In the genomic region with DNA sequence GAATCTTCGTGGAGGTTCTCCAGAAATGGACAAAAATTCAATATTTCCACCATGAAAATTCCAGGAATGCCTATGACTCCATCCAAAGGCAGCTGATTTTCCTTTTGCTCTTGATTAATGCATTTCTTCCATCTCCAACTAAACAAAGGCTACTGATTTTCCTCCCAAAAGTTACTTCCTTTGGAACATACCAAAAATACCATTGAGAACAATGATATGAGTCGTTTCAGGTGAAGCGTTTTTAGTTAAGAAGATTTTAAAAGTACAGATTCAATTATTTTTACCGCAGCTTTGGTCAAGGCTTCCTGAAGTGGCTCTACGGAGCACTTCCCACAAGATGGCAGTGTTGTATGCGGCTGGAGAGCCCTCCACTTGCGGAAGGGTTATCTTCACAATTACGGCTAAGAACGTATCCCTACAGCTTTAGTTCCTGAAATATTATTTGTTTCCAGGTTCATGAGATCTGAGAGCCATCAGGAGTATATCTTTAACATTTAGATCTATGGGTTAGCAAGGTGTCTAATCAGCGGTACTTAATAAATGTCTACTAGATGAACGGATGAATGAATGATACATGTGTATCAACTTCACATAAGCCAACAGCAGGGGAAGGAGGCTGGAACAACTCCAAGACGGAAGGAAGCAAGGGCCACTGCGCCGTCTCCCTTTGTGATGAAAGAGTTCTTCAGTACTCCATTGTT, we compare ENCODE assay signal across 9 cellular contexts. TPM values are rescaled to one million over a fixed set of nuclear protein-coding genes. Genes with fewer than 3 reads are reported as not detected.
A peak's percentile ranks its signal among the peaks of the same experiment; 100 is the strongest.
DNase-seq lines count a peak whose midpoint lies in the region; ATAC-seq, FAIRE-seq and TF ChIP-seq lines count a peak whose summit lies in the region.
"Had no signal": no experiment of that assay in that cellular context is flagged by ENCODE, and none has a peak within 500 bp of the region (broad histone marks: within the 10 kb centered on the region; RNA-seq: fewer than 3 reads in every experiment).

No MANE protein-coding gene starts in this region.

- CTCF ChIA-PET in activated naive CD4-positive, alpha-beta T cell treated with anti-CD3 and anti-CD28 coated beads for 36 hours (lab: Charles Lee): interaction anchor here (0.6 to 8.0 kb wide), 28 partner anchors 9 to 1062 kb away, joined by 3 to 312 read pairs (median 4); partner anchors contain the start of gene ARSB

- DNase-seq in D721Med (ENCODE audit: insufficient read length, low spot score): no peak
- peak; percentile 64 for DNase-seq in HFFc6
- DNase-seq in OCI-M1 (lab: John Stamatoyannopoulos, UW): peak; percentile 85
- peak; percentile 71 for DNase-seq in activated naive CD4-positive, alpha-beta T cell treated with anti-CD3 and anti-CD28 coated beads for 36 hours
- peak; percentile 71 for DNase-seq in glomerular visceral epithelial cell (ENCODE audit: extremely low spot score)
- DNase-seq in osteocyte (ENCODE audit: extremely low spot score, unreplicated experiment): no peak
- DNase-seq in cortex of kidney (lab: John Stamatoyannopoulos, UW): no peak

- no peaks in the 10 kb centered on the region for H3K9me3 Mint-ChIP-seq in HFFc6
- no peaks in the 10 kb centered on the region for H3K9me3 Mint-ChIP-seq in activated naive CD4-positive, alpha-beta T cell treated with anti-CD3 and anti-CD28 coated beads for 36 hours
- H3K9me3 Mint-ChIP-seq in osteocyte (ENCODE audit: unreplicated experiment): no peaks in the 10 kb centered on the region

- H3K4me1 Mint-ChIP-seq in HFFc6 (ENCODE audit: low read depth) (peaks cover 38% of the 10 kb centered on the region), osteocyte (ENCODE audit: unreplicated experiment) (peaks cover 19% of the 10 kb centered on the region)
- peaks cover 8% of the 10 kb centered on the region for H3K4me1 Mint-ChIP-seq in activated naive CD4-positive, alpha-beta T cell treated with anti-CD3 and anti-CD28 coated beads for 36 hours (ENCODE audit: low read depth)

- peak; percentile 90 for TF ChIP-seq CTCF in D721Med (IDR thresholded peaks at IDR 0.05; ENCODE audit: insufficient read depth, missing control alignments)
- peak; percentile 89 for TF ChIP-seq CTCF in HFFc6 (IDR thresholded peaks at IDR 0.05)
- peak; percentile 93 for TF ChIP-seq CTCF in osteocyte (IDR thresholded peaks at IDR 0.05)

- H3K4me3 Mint-ChIP-seq in HFFc6 (peak overlapping the region; percentile 78), osteocyte (ENCODE audit: unreplicated experiment) (peak overlapping the region; percentile 62)
- no peak overlapping the region for H3K4me3 Mint-ChIP-seq in activated naive CD4-positive, alpha-beta T cell treated with anti-CD3 and anti-CD28 coated beads for 36 hours
- H3K4me3 Mint-ChIP-seq: activated naive CD8-positive, alpha-beta T cell had no signal

- H3K36me3 Mint-ChIP-seq in HFFc6 (ENCODE audit: low read depth) (no peaks in the 10 kb centered on the region), osteocyte (ENCODE audit: unreplicated experiment) (no peaks in the 10 kb centered on the region)
- no peaks in the 10 kb centered on the region for H3K36me3 Mint-ChIP-seq in activated naive CD4-positive, alpha-beta T cell treated with anti-CD3 and anti-CD28 coated beads for 36 hours (ENCODE audit: low read depth)
- H3K36me3 Mint-ChIP-seq: activated naive CD8-positive, alpha-beta T cell had no signal

- H3K27me3 Mint-ChIP-seq in HFFc6 (ENCODE audit: insufficient read depth) (peaks cover 2% of the 10 kb centered on the region; the same call in 1 of the 2 replicates), osteocyte (ENCODE audit: unreplicated experiment) (peaks cover 15% of the 10 kb centered on the region)
- peaks cover 46% of the 10 kb centered on the region for H3K27me3 Mint-ChIP-seq in activated naive CD4-positive, alpha-beta T cell treated with anti-CD3 and anti-CD28 coated beads for 36 hours (ENCODE audit: low read depth)

- peak; percentile 80 for FAIRE-seq in D721Med (lab: Jason Lieb, UNC)

- intact Hi-C loops in activated naive CD4-positive, alpha-beta T cell treated with anti-CD3 and anti-CD28 coated beads for 36 hours (cut with micrococcal nuclease): loop anchor here (1.0 to 10.0 kb wide), 5 partner anchors 39 to 1062 kb away; no protein-coding TSS in a partner anchor

- H3K27ac Mint-ChIP-seq in HFFc6 (peak overlapping the region; percentile 74), osteocyte (ENCODE audit: unreplicated experiment) (peak overlapping the region; percentile 64)
- no peak overlapping the region for H3K27ac Mint-ChIP-seq in activated naive CD4-positive, alpha-beta T cell treated with anti-CD3 and anti-CD28 coated beads for 36 hours
- H3K27ac Mint-ChIP-seq: activated naive CD8-positive, alpha-beta T cell had no signal

- no peak for ATAC-seq in GM21737 (IDR thresholded peaks at IDR 0.05; ENCODE audit: unreplicated experiment)

RNA-seq across cellular contexts. Expression of gene ARSB, which starts 35.9 kb away (rescaled TPM):
- total RNA-seq in HFFc6 (2021; fragmentation: NEBNext Ultra II Directional; extraction: Animal tissue kit (Norgen Biotek cat#: 25700)): 10 to 100 TPM; 24.4 to 32.7 (median 27.8) TPM
- 1 to 10 TPM; 7.0 to 7.1 TPM for total RNA-seq in activated naive CD4-positive, alpha-beta T cell treated with anti-CD3 and anti-CD28 coated beads for 36 hours
- 34.9 and 36.0 TPM in 2 replicates for total RNA-seq in osteocyte

RNA-seq across cellular contexts. Expression of gene DMGDH, which starts 48.5 kb away (rescaled TPM):
- total RNA-seq in HFFc6 (2021; fragmentation: NEBNext Ultra II Directional; extraction: Animal tissue kit (Norgen Biotek cat#: 25700)): under 1 TPM in 5 of 6 experiments, not detected in 1; 0.18 to 0.58 (median 0.52) TPM
- total RNA-seq in activated naive CD4-positive, alpha-beta T cell treated with anti-CD3 and anti-CD28 coated beads for 36 hours: 1 to 10 TPM in 1 of 2 experiments, under 1 TPM in 1; 0.93 to 1.1 TPM
- 1.1 and 2.4 TPM in 2 replicates for total RNA-seq in osteocyte

RNA-seq across cellular contexts. Expression of gene BHMT2, which starts 48.6 kb away (rescaled TPM):
- 1 to 10 TPM in 3 of 6 experiments, under 1 TPM in 1, not detected in 2; 0.85 to 1.6 (median 1.1) TPM for total RNA-seq in HFFc6 (2021; fragmentation: NEBNext Ultra II Directional; extraction: Animal tissue kit (Norgen Biotek cat#: 25700))
- total RNA-seq in activated naive CD4-positive, alpha-beta T cell treated with anti-CD3 and anti-CD28 coated beads for 36 hours: not detected
- total RNA-seq in osteocyte: not detected in 2 replicates

Comparison
In these comparisons a context has a peak if more than half of its experiments do, and no peak if none do; other contexts are left out.
1. DNase-seq: peak in HFFc6 (single experiment), OCI-M1 (single experiment), activated naive CD4-positive, alpha-beta T cell treated with anti-CD3 and anti-CD28 coated beads for 36 hours (single experiment) and glomerular visceral epithelial cell (single experiment); none in D721Med (single experiment), osteocyte (single experiment) and cortex of kidney (single experiment).
2. Peak in every context shown above with its lines, with median percentiles within 50 percentile points of each other: CTCF ChIP-seq.